Comparison of ENCODE assay signal across 8 cellular contexts in genomic region chr2:129877289-129877741, GRCh38.
DNase-seq lines count a peak whose midpoint lies in the region; ATAC-seq and TF ChIP-seq lines count a peak whose summit lies in the region.

No MANE protein-coding gene starts in this region.

- ATAC-seq in GM21390 (IDR thresholded peaks at IDR 0.05; ENCODE audit: unreplicated experiment) (peak; percentile 74), gastroesophageal sphincter (peak; percentile 95)

- intact Hi-C loops in stomach (cut with DNase I; ENCODE audit: low total_unique reads), result no loop called here

- no peaks in the 10 kb centered on the region for H3K36me3 ChIP-seq in HUES64 (ENCODE audit: insufficient read depth, low read length)
- no peaks in the 10 kb centered on the region for H3K36me3 ChIP-seq in gastroesophageal sphincter
- no peaks in the 10 kb centered on the region for H3K36me3 ChIP-seq in neuron (ENCODE audit: insufficient read depth, low read length)
- H3K36me3 ChIP-seq in stomach, result no peaks in the 10 kb centered on the region

- H3K9me3 ChIP-seq in HUES64 (ENCODE audit: insufficient read depth, low read depth, low read length) (no peaks in the 10 kb centered on the region), gastroesophageal sphincter (no peaks in the 10 kb centered on the region), neuron (ENCODE audit: low read length) (no peaks in the 10 kb centered on the region), stomach (no peaks in the 10 kb centered on the region)

- H3K27ac ChIP-seq in HUES64 (ENCODE audit: low read depth, low read length) (no peak overlapping the region), gastroesophageal sphincter (peak overlapping the region; percentile 80 to 86 (median 83)), stomach (peak overlapping the region; percentile 63 to 86 (median 79))

- H2AFZ ChIP-seq in neuron (ENCODE audit: low read depth, low read length), result peak overlapping the region; percentile 93

- WGBS in HUES64, result 3% methylated on average over 13 of the region's 20 CpGs
- 0 to 4% methylated on average over 3 to 8 of the region's 20 CpGs for WGBS in gastroesophageal sphincter (ENCODE audit: low coverage in 1 of 2), 2 donors
- 0 to 4% (median 2%) methylated on average over 8 to 19 of the region's 20 CpGs for WGBS in stomach, 5 donors

- H3K4me1 ChIP-seq in HUES64 (ENCODE audit: insufficient read depth, low read length) (peaks cover 8% of the 10 kb centered on the region; the same call in 1 of the 2 replicates), gastroesophageal sphincter (peaks cover 6 to 17% (median 9%) of the 10 kb centered on the region in 3 donors), neuron (ENCODE audit: insufficient read depth, low read length) (peaks cover 14% of the 10 kb centered on the region), stomach (peaks cover 5 to 18% (median 14%) of the 10 kb centered on the region in 4 donors)

- H3K9ac ChIP-seq in HUES64 (ENCODE audit: low read depth, low read length), result peak overlapping the region; percentile 69

- peak; percentile 78 for DNase-seq in COLO829 (ENCODE audit: low spot score)
- peak; percentile 74 to 88 for DNase-seq in SHP77 (lab: John Stamatoyannopoulos, UW)
- DNase-seq in activated gamma-delta T cell treated with anti-CD3 and anti-CD28 coated beads, Interleukin-2, amount 50 U/mL, for 16 hours (ENCODE audit: low read depth), result peak; percentile 78
- DNase-seq in stomach, result peak; percentile 90

- H3K27me3 ChIP-seq in HUES64 (ENCODE audit: insufficient read depth, low read length), result no peaks in the 10 kb centered on the region
- no peaks in the 10 kb centered on the region for H3K27me3 ChIP-seq in gastroesophageal sphincter
- H3K27me3 ChIP-seq in neuron (ENCODE audit: insufficient read depth, low read length), result peaks cover 13% of the 10 kb centered on the region
- H3K27me3 ChIP-seq in stomach, result no peaks in the 10 kb centered on the region

- H3K4me3 ChIP-seq in HUES64 (ENCODE audit: low read length) (peak overlapping the region; percentile 80), gastroesophageal sphincter (peak overlapping the region; percentile 64 to 100), neuron (ENCODE audit: low read length) (peak overlapping the region; percentile 99), stomach (peak overlapping the region; percentile 57 to 76 (median 58))

- TF ChIP-seq EP300 in gastroesophageal sphincter (IDR thresholded peaks at IDR 0.05) (no peak), stomach (IDR thresholded peaks at IDR 0.05) (no peak)

- TF ChIP-seq CTCF in gastroesophageal sphincter (IDR thresholded peaks at IDR 0.05) (no peak), stomach (IDR thresholded peaks at IDR 0.05) (no peak)

- TF ChIP-seq POLR2A in gastroesophageal sphincter (IDR thresholded peaks at IDR 0.05) (no peak), stomach (IDR thresholded peaks at IDR 0.05) (no peak)
